ENCODE assay signal across 8 cellular contexts in genomic region chr19:48271531-48272151, GRCh38. TPM values are rescaled to one million over a fixed set of nuclear protein-coding genes. Genes with fewer than 3 reads are reported as not detected.
DNase-seq lines count a peak whose midpoint lies in the region; ATAC-seq and TF ChIP-seq lines count a peak whose summit lies in the region.

No MANE protein-coding gene starts in this region.

- H3K4me2 ChIP-seq in GM23248 (ENCODE audit: unreplicated experiment): peak overlapping the region; percentile 92

- no peaks in the 10 kb centered on the region for H3K79me2 ChIP-seq in GM23248 (ENCODE audit: insufficient read depth)

- TF ChIP-seq CTCF in tibial nerve (IDR thresholded peaks at IDR 0.05): no peak

- no peak overlapping the region for H3K9ac ChIP-seq in GM23248

- 0 out of 2 replicates have a peak, but pooled peaks cover 6% of the 10 kb centered on the region for H3F3A ChIP-seq in GM23248 (ENCODE audit: insufficient read depth)

- no peaks in the 10 kb centered on the region for H3K36me3 ChIP-seq in CD4-positive, CD25-positive, alpha-beta regulatory T cell (ENCODE audit: control insufficient read depth, insufficient read depth, low read length)
- no peaks in the 10 kb centered on the region for H3K36me3 ChIP-seq in GM23248 (ENCODE audit: low read depth)
- H3K36me3 ChIP-seq in SJCRH30: no peaks in the 10 kb centered on the region
- H3K36me3 ChIP-seq in effector memory CD4-positive, alpha-beta T cell (ENCODE audit: control insufficient read depth, insufficient read depth, low read length): no peaks in the 10 kb centered on the region
- no peaks in the 10 kb centered on the region for H3K36me3 ChIP-seq in tibial nerve

- no peak for TF ChIP-seq EP300 in tibial nerve (IDR thresholded peaks at IDR 0.05)

- no peaks in the 10 kb centered on the region for H4K20me1 ChIP-seq in GM23248 (ENCODE audit: insufficient read depth)

- no peaks in the 10 kb centered on the region for H3K27me3 ChIP-seq in CD4-positive, CD25-positive, alpha-beta regulatory T cell (ENCODE audit: control insufficient read depth, insufficient read depth, low read length)
- no peaks in the 10 kb centered on the region for H3K27me3 ChIP-seq in GM23248 (replicated peaks; ENCODE audit: insufficient read depth)
- no peaks in the 10 kb centered on the region for H3K27me3 ChIP-seq in SJCRH30
- H3K27me3 ChIP-seq in effector memory CD4-positive, alpha-beta T cell (replicated peaks; ENCODE audit: control insufficient read depth, insufficient read depth, low read length, poor library complexity, severe bottlenecking): no peaks in the 10 kb centered on the region
- peaks cover 0 to 41% of the 10 kb centered on the region in 2 donors for H3K27me3 ChIP-seq in tibial nerve

- peak in 1 of 3 donors; percentile 33 for DNase-seq in CD4-positive, CD25-positive, alpha-beta regulatory T cell
- peak; percentile 60 for DNase-seq in GM23248
- peak; percentile 13 to 24 for DNase-seq in SJCRH30
- no peak for DNase-seq in effector memory CD4-positive, alpha-beta T cell
- DNase-seq in lung microvascular endothelial cell (ENCODE audit: low read depth in 2 of 2): peak; percentile 21 to 30
- DNase-seq in tibial nerve (ENCODE audit: low spot score in 2 of 2): no peak
- DNase-seq in 8988T: no peak

- no peaks in the 10 kb centered on the region for H3K36me3 Mint-ChIP-seq in CD4-positive, CD25-positive, alpha-beta regulatory T cell

- no peak overlapping the region for H3K27ac ChIP-seq in CD4-positive, CD25-positive, alpha-beta regulatory T cell (ENCODE audit: insufficient read depth, low read length, poor library complexity, severe bottlenecking)
- no peak overlapping the region for H3K27ac ChIP-seq in GM23248
- H3K27ac ChIP-seq in SJCRH30: 0 out of 2 replicates have a peak overlapping the region, but pooled peaks have one; percentile 18
- H3K27ac ChIP-seq in effector memory CD4-positive, alpha-beta T cell (ENCODE audit: insufficient read depth, low read length, poor library complexity, severe bottlenecking): no peak overlapping the region
- H3K27ac ChIP-seq in tibial nerve: no peak overlapping the region

- H3K4me1 Mint-ChIP-seq in CD4-positive, CD25-positive, alpha-beta regulatory T cell: peaks cover 5 to 22% (median 11%) of the 10 kb centered on the region in 4 donors

- WGBS in GM23248 (ENCODE audit: low coverage in 1 of 2, low lambda C conversion rate in 2 of 2, missing lambda C conversion rate in 2 of 2), 2 experiments: 5 to 6% methylated on average over 39 to 40 of the region's 40 CpGs
- 3 to 5% methylated on average over 38 of the region's 40 CpGs for WGBS in tibial nerve, 2 donors

- peaks cover 48% of the 10 kb centered on the region for H3K27me3 Mint-ChIP-seq in CD4-positive, CD25-positive, alpha-beta regulatory T cell

- peaks cover 0 to 2% (median 0%) of the 10 kb centered on the region in 7 donors for H3K9me3 Mint-ChIP-seq in CD4-positive, CD25-positive, alpha-beta regulatory T cell

- H2AFZ ChIP-seq in GM23248: peak overlapping the region; percentile 83

- ATAC-seq in CD4-positive, CD25-positive, alpha-beta regulatory T cell (ENCODE audit: low read depth in 2 of 2): no peak
- no peak for ATAC-seq in GM21515 (IDR thresholded peaks at IDR 0.05; ENCODE audit: unreplicated experiment)

- in situ Hi-C loops in GM23248 (cut with MboI): no loop called here

- no peaks in the 10 kb centered on the region for H3K9me2 ChIP-seq in GM23248 (ENCODE audit: insufficient read depth)

- TF ChIP-seq POLR2A in tibial nerve (IDR thresholded peaks at IDR 0.05): no peak

- no peak overlapping the region for H3K27ac Mint-ChIP-seq in CD4-positive, CD25-positive, alpha-beta regulatory T cell

- H3K4me3 Mint-ChIP-seq in CD4-positive, CD25-positive, alpha-beta regulatory T cell: peak overlapping the region in 3 of 4 donors; percentile 78 to 89 (median 87)

- peaks cover 15% of the 10 kb centered on the region for H3K4me1 ChIP-seq in CD4-positive, CD25-positive, alpha-beta regulatory T cell (ENCODE audit: control insufficient read depth, insufficient read depth, low read length, poor library complexity, severe bottlenecking)
- H3K4me1 ChIP-seq in GM23248 (ENCODE audit: insufficient read depth): no peaks in the 10 kb centered on the region
- no peaks in the 10 kb centered on the region for H3K4me1 ChIP-seq in SJCRH30
- peaks cover 4% of the 10 kb centered on the region for H3K4me1 ChIP-seq in effector memory CD4-positive, alpha-beta T cell (ENCODE audit: control insufficient read depth, insufficient read depth, low read length, poor library complexity, severe bottlenecking)
- H3K4me1 ChIP-seq in tibial nerve: peaks cover 0 to 15% (median 5%) of the 10 kb centered on the region in 4 donors

- no peak overlapping the region for H3K4me3 ChIP-seq in CD4-positive, CD25-positive, alpha-beta regulatory T cell (ENCODE audit: low read depth, low read length)
- H3K4me3 ChIP-seq in GM23248: peak overlapping the region; percentile 78
- H3K4me3 ChIP-seq in SJCRH30: peak overlapping the region; percentile 47
- H3K4me3 ChIP-seq in effector memory CD4-positive, alpha-beta T cell (ENCODE audit: insufficient read depth, low read depth, low read length, poor library complexity, severe bottlenecking): peak overlapping the region; percentile 45
- H3K4me3 ChIP-seq in tibial nerve: peak overlapping the region; percentile 11 to 47 (median 29)

- H3K9me3 ChIP-seq in CD4-positive, CD25-positive, alpha-beta regulatory T cell (ENCODE audit: control insufficient read depth in 2 of 2, low read length in 2 of 2): no peaks in the 10 kb centered on the region
- H3K9me3 ChIP-seq in GM23248 (ENCODE audit: low read depth) (no peaks in the 10 kb centered on the region), SJCRH30 (replicated peaks) (no peaks in the 10 kb centered on the region), tibial nerve (no peaks in the 10 kb centered on the region)
- no peaks in the 10 kb centered on the region for H3K9me3 ChIP-seq in effector memory CD4-positive, alpha-beta T cell (ENCODE audit: control insufficient read depth, low read length)

RNA-seq across cellular contexts. Expression of gene ZNF114, which starts 1.8 kb away (rescaled TPM):
- not detected for total RNA-seq in CD4-positive, CD25-positive, alpha-beta regulatory T cell
- polyA plus RNA-seq in CD4-positive, CD25-positive, alpha-beta regulatory T cell: not detected
- 0.13 and 0.22 TPM in 2 replicates for total RNA-seq in GM23248 (2014; rRNA removed; shearing (Covaris generic))
- polyA plus RNA-seq in GM23248 (2016; fragmentation: Nextera tagmentation; extraction: Ambion mirVana): not detected in 2 replicates
- 0.71 and 1.0 TPM in 2 replicates for total RNA-seq in SJCRH30 (2014; rRNA removed; shearing (Covaris generic))
- total RNA-seq in lung microvascular endothelial cell: under 0.01 and 0.87 TPM in 2 replicates
- under 1 TPM in 1 of 4 donors, not detected in 3; 0.21 TPM for total RNA-seq in tibial nerve

RNA-seq across cellular contexts. Expression of gene CARD8, which starts 15.9 kb away (rescaled TPM):
- total RNA-seq in CD4-positive, CD25-positive, alpha-beta regulatory T cell: 179 TPM
- 100 to 1,000 TPM in 1 of 4 donors, 10 to 100 TPM in 3; 85.9 to 107 (median 91.7) TPM for polyA plus RNA-seq in CD4-positive, CD25-positive, alpha-beta regulatory T cell
- total RNA-seq in GM23248 (2014; rRNA removed; shearing (Covaris generic)): 12.9 and 24.2 TPM in 2 replicates
- 6.3 and 6.6 TPM in 2 replicates for polyA plus RNA-seq in GM23248 (2016; fragmentation: Nextera tagmentation; extraction: Ambion mirVana)
- 18.3 and 20.4 TPM in 2 replicates for total RNA-seq in SJCRH30 (2014; rRNA removed; shearing (Covaris generic))
- 55.4 and 69.6 TPM in 2 replicates for total RNA-seq in lung microvascular endothelial cell
- total RNA-seq in tibial nerve: 10 to 100 TPM; 33.7 to 54.0 (median 38.8) TPM

RNA-seq across cellular contexts. Expression of gene EMP3, which starts 53.7 kb away (rescaled TPM):
- 290 TPM for total RNA-seq in CD4-positive, CD25-positive, alpha-beta regulatory T cell
- polyA plus RNA-seq in CD4-positive, CD25-positive, alpha-beta regulatory T cell: 1,000 to 10,000 TPM in 2 of 4 donors, 100 to 1,000 TPM in 2; 809 to 1,327 (median 1,095) TPM
- 165 and 196 TPM in 2 replicates for total RNA-seq in GM23248 (2014; rRNA removed; shearing (Covaris generic))
- 716 and 742 TPM in 2 replicates for polyA plus RNA-seq in GM23248 (2016; fragmentation: Nextera tagmentation; extraction: Ambion mirVana)
- total RNA-seq in SJCRH30 (2014; rRNA removed; shearing (Covaris generic)): 79.1 and 79.2 TPM in 2 replicates
- total RNA-seq in lung microvascular endothelial cell (4.0 and 7.4 TPM in 2 replicates), tibial nerve (10 to 100 TPM; 22.2 to 52.5 (median 33.3) TPM)

Comparison
In these comparisons a context has a peak if more than half of its experiments do, and no peak if none do; other contexts are left out.
1. DNase-seq: peak in GM23248 (single experiment), SJCRH30 (2 of 2) and lung microvascular endothelial cell (2 of 2); none in effector memory CD4-positive, alpha-beta T cell (0 of 3), tibial nerve (0 of 2) and 8988T (single experiment).